15 cellular contexts compared by ENCODE assay signal in genomic region chrX:56572975-56573374, GRCh38.
"Had no signal": no experiment of that assay in that cellular context is flagged by ENCODE, and none has a peak within 500 bp of the region (broad histone marks: within the 10 kb centered on the region; RNA-seq: fewer than 3 reads in every experiment).

No MANE protein-coding gene starts in this region.

- H3K4me3 ChIP-seq: heart left ventricle, mucosa of descending colon had no signal

- DNase-seq: activated CD8-positive, alpha-beta memory T cell treated with anti-CD3 and anti-CD28 coated beads, Interleukin-2, amount 10 ng/mL, durations not matched to agents 7 days and 5 days; activated T-cell treated with anti-CD3 and anti-CD28 coated beads, Interleukin-2, amount 50 U/mL, for 4 hours; amygdala; brain microvascular endothelial cell; heart left ventricle; mucosa of descending colon; nucleus accumbens; right cardiac atrium; small intestine; substantia nigra had no signal

- H3K9me3 Mint-ChIP-seq: activated T-cell treated with anti-CD3 and anti-CD28 coated beads, Interleukin-2, amount 50 U/mL, for 4 hours; natural killer cell treated with Interleukin-12 subunit alpha and Interleukin-12 subunit beta and Interleukin-15 and Interleukin-18, amount 100 ng/mL, for 72 hours; stimulated activated memory B cell treated with anti-CD40 and anti-IgM and Interleukin-4, amounts not matched to agents 10 μg/mL and 1 μg/mL and 100 μg/mL, for 72 hours; type B pancreatic cell had no signal

- H3K4me3 Mint-ChIP-seq: activated CD8-positive, alpha-beta memory T cell treated with anti-CD3 and anti-CD28 coated beads, Interleukin-2, amount 10 ng/mL, durations not matched to agents 7 days and 5 days; activated T-cell treated with anti-CD3 and anti-CD28 coated beads, Interleukin-2, amount 50 U/mL, for 4 hours; natural killer cell treated with Interleukin-12 subunit alpha and Interleukin-12 subunit beta and Interleukin-15 and Interleukin-18, amount 100 ng/mL, for 72 hours; stimulated activated memory B cell treated with anti-CD40 and anti-IgM and Interleukin-4, amounts not matched to agents 10 μg/mL and 1 μg/mL and 100 μg/mL, for 72 hours; type B pancreatic cell had no signal

- H3K36me3 ChIP-seq: brain microvascular endothelial cell had no signal

- H3K27me3 ChIP-seq: brain microvascular endothelial cell had no signal

- FAIRE-seq: frontal cortex had no signal

- H3K9me3 ChIP-seq: mucosa of descending colon had no signal

- H3K27ac ChIP-seq: brain microvascular endothelial cell, heart left ventricle had no signal

- H3K27ac Mint-ChIP-seq: natural killer cell treated with Interleukin-12 subunit alpha and Interleukin-12 subunit beta and Interleukin-15 and Interleukin-18, amount 100 ng/mL, for 72 hours; progenitor cell of endocrine pancreas; stimulated activated memory B cell treated with anti-CD40 and anti-IgM and Interleukin-4, amounts not matched to agents 10 μg/mL and 1 μg/mL and 100 μg/mL, for 72 hours; type B pancreatic cell had no signal

- ATAC-seq: activated CD8-positive, alpha-beta memory T cell treated with anti-CD3 and anti-CD28 coated beads, Interleukin-2, amount 10 ng/mL, durations not matched to agents 7 days and 5 days; activated T-cell treated with anti-CD3 and anti-CD28 coated beads, Interleukin-2, amount 50 U/mL, for 4 hours; heart left ventricle; mucosa of descending colon; natural killer cell treated with Interleukin-12 subunit alpha and Interleukin-12 subunit beta and Interleukin-15 and Interleukin-18, amount 100 ng/mL, for 72 hours; right cardiac atrium; stimulated activated memory B cell treated with anti-CD40 and anti-IgM and Interleukin-4, amounts not matched to agents 10 μg/mL and 1 μg/mL and 100 μg/mL, for 72 hours had no signal

- H3K27me3 Mint-ChIP-seq: activated CD8-positive, alpha-beta memory T cell treated with anti-CD3 and anti-CD28 coated beads, Interleukin-2, amount 10 ng/mL, durations not matched to agents 7 days and 5 days; progenitor cell of endocrine pancreas; stimulated activated memory B cell treated with anti-CD40 and anti-IgM and Interleukin-4, amounts not matched to agents 10 μg/mL and 1 μg/mL and 100 μg/mL, for 72 hours; type B pancreatic cell had no signal
